In genomic region chr4:126603210-126603609, GRCh38 we compare ENCODE assay signal across 8 cellular contexts.
"Had no signal": no experiment of that assay in that cellular context is flagged by ENCODE, and none has a peak within 500 bp of the region (broad histone marks: within the 10 kb centered on the region; RNA-seq: fewer than 3 reads in every experiment).

No MANE protein-coding gene starts in this region.

- H3K27me3 Mint-ChIP-seq: IgD-negative memory B cell had no signal

- H3K27ac Mint-ChIP-seq: HFFc6, IgD-negative memory B cell had no signal

- H3K4me2 ChIP-seq: KMS-11 had no signal

- H3K9ac ChIP-seq: KMS-11 had no signal

- H3K27ac ChIP-seq: HL-60, KMS-11 had no signal

- DNase-seq: GOT3, H7, HFFc6, Karpas-422, KBM-7 had no signal

- H3K36me3 Mint-ChIP-seq: IgD-negative memory B cell had no signal

- H3K9me3 Mint-ChIP-seq: HFFc6 had no signal

- H3K4me1 Mint-ChIP-seq: IgD-negative memory B cell had no signal

- H3K4me3 Mint-ChIP-seq: HFFc6, IgD-negative memory B cell had no signal
